In genomic region chr3:194270627-194271458, GRCh38 we compare ENCODE assay signal across 7 cellular contexts.
DNase-seq lines count a peak whose midpoint lies in the region; ATAC-seq, FAIRE-seq and TF ChIP-seq lines count a peak whose summit lies in the region.

No MANE protein-coding gene starts in this region.

- POLR2A ChIA-PET in PC-3 (lab: Charles Lee; ENCODE audit: unreplicated experiment) (no interaction called here), endothelial cell of umbilical vein (lab: Charles Lee) (interaction anchor here (0.6 to 2.4 kb wide), 10 partner anchors 27 to 490 kb away, joined by 3 to 16 read pairs (median 5); partner anchors contain the start of gene HES1)

- H3K36me3 ChIP-seq in PC-3 (ENCODE audit: low read depth, low read length) (no peaks in the 10 kb centered on the region), endothelial cell of umbilical vein (ENCODE audit: control insufficient read depth in 2 of 2, extremely low read depth in 1 of 2, insufficient read depth in 2 of 2, low read length in 2 of 2) (no peaks in the 10 kb centered on the region), tibial nerve (no peaks in the 10 kb centered on the region)

- H4K20me1 ChIP-seq in PC-3 (ENCODE audit: low read length) (no peaks in the 10 kb centered on the region), endothelial cell of umbilical vein (replicated peaks; ENCODE audit: control insufficient read depth, extremely low read depth, insufficient read depth, low read length) (no peaks in the 10 kb centered on the region)

- FAIRE-seq in endothelial cell of umbilical vein (lab: Jason Lieb, UNC) = peak; percentile 98

- H3K4me3 ChIP-seq in PC-3 (ENCODE audit: low read length) = no peak overlapping the region
- H3K4me3 ChIP-seq in endothelial cell of umbilical vein (replicated peaks in 1 of 3; ENCODE audit: insufficient read depth in 1 of 3, low read depth in 1 of 3, low read length in 3 of 3) = no peak overlapping the region
- H3K4me3 ChIP-seq in tibial nerve = no peak overlapping the region

- dilution Hi-C loops in endothelial cell of umbilical vein (cut with MboI; ENCODE audit: extremely low pct_ligation_motif_present, low sequenced_read_pairs) = no loop called here

- TF ChIP-seq CTCF in PC-3 (conservative IDR thresholded peaks at IDR 0.05; ENCODE audit: low read depth, low read length) (no peak), endothelial cell of umbilical vein (IDR thresholded peaks at IDR 0.05; ENCODE audit: extremely low read depth in 1 of 2, insufficient read depth in 1 of 2, low read depth in 1 of 2, low read length in 2 of 2) (no peak), tibial nerve (IDR thresholded peaks at IDR 0.05) (peak in 1 of 5 experiments; percentile 8)

- CTCF ChIA-PET in PC-3 (lab: Charles Lee) = interaction anchor here (0.5 kb wide), 1 partner anchor 42 kb away, joined by 4 read pairs; no protein-coding TSS in a partner anchor
- CTCF ChIA-PET in endothelial cell of umbilical vein (lab: Charles Lee) = interaction anchor here (1.0 to 4.6 kb wide), 23 partner anchors 16 to 503 kb away, joined by 3 to 101 read pairs (median 7); partner anchors contain the start of gene HES1

- H3F3A ChIP-seq in PC-3 (ENCODE audit: low read length, unreplicated experiment) = no peaks in the 10 kb centered on the region

- BruUV-seq in PC-3 (replicated peaks; lab: Mats Ljungman, UMichigan) = no TSS peak
- no TSS peak for BruUV-seq in endothelial cell of umbilical vein (replicated peaks; lab: Mats Ljungman, UMichigan)

- no peaks in the 10 kb centered on the region for H3K9me1 ChIP-seq in endothelial cell of umbilical vein (replicated peaks; ENCODE audit: control insufficient read depth, extremely low read depth, insufficient read depth, low read length)

- H3K4me1 ChIP-seq in PC-3 (ENCODE audit: insufficient read depth, low read length) (peaks cover 2% of the 10 kb centered on the region; the same call in 1 of the 2 replicates), endothelial cell of umbilical vein (ENCODE audit: control insufficient read depth, extremely low read depth, insufficient read depth, low read length) (peaks cover 55% of the 10 kb centered on the region), tibial nerve (peaks cover 0 to 81% (median 32%) of the 10 kb centered on the region in 4 donors)

- H3K27ac ChIP-seq in PC-3 (ENCODE audit: low read length) (no peak overlapping the region), endothelial cell of umbilical vein (ENCODE audit: insufficient read depth, low read depth, low read length) (peak overlapping the region; percentile 85), tibial nerve (peak overlapping the region; percentile 19 to 93 (median 75))

- ATAC-seq in PC-3 (peak; percentile 21; the same call in 1 of the 2 replicates), GM21529 (IDR thresholded peaks at IDR 0.05; ENCODE audit: unreplicated experiment) (no peak), GM18868 (IDR thresholded peaks at IDR 0.05; ENCODE audit: unreplicated experiment) (no peak)

- no peaks in the 10 kb centered on the region for H3K9me3 ChIP-seq in PC-3 (ENCODE audit: low read length)
- no peaks in the 10 kb centered on the region for H3K9me3 ChIP-seq in endothelial cell of umbilical vein (replicated peaks; ENCODE audit: control insufficient read depth, insufficient read depth, low read length)
- H3K9me3 ChIP-seq in tibial nerve = no peaks in the 10 kb centered on the region

- 3 to 23% methylated on average over 8 to 15 of the region's 18 CpGs for WGBS in tibial nerve, 2 donors

- no peaks in the 10 kb centered on the region for H3K9me2 ChIP-seq in PC-3 (replicated peaks; ENCODE audit: low read length)

- H3K27me3 ChIP-seq in PC-3 (ENCODE audit: low read length) = no peaks in the 10 kb centered on the region
- no peaks in the 10 kb centered on the region for H3K27me3 ChIP-seq in endothelial cell of umbilical vein (ENCODE audit: control insufficient read depth in 2 of 2, insufficient read depth in 2 of 2, low read length in 2 of 2)
- no peaks in the 10 kb centered on the region for H3K27me3 ChIP-seq in tibial nerve

- intact Hi-C loops in PC-3 (cut with micrococcal nuclease) = no loop called here
- intact Hi-C loops in endothelial cell of umbilical vein (cut with micrococcal nuclease) = loop anchor here (1.0 to 2.0 kb wide), 6 partner anchors 16 to 490 kb away; no protein-coding TSS in a partner anchor

- DNase-seq in PC-3 (no peak), endothelial cell of umbilical vein (ENCODE audit: low read depth, low spot score) (peak; percentile 87), mesenteric fat pad (ENCODE audit: low spot score) (peak; percentile 93), tibial nerve (ENCODE audit: low spot score in 2 of 2) (peak; percentile 78 to 80), 8988T (no peak)

- H2AFZ ChIP-seq in PC-3 (ENCODE audit: low read length) (no peak overlapping the region), endothelial cell of umbilical vein (ENCODE audit: low read depth, low read length) (peak overlapping the region; percentile 1)

- no peak overlapping the region for H3K9ac ChIP-seq in PC-3 (ENCODE audit: low read length)
- peak overlapping the region; percentile 65 for H3K9ac ChIP-seq in endothelial cell of umbilical vein (replicated peaks; ENCODE audit: extremely low read depth, insufficient read depth, low read length)

- H3K4me2 ChIP-seq in PC-3 (ENCODE audit: low read length) (no peak overlapping the region), endothelial cell of umbilical vein (ENCODE audit: insufficient read depth, low read length) (peak overlapping the region; percentile 18)

- no peaks in the 10 kb centered on the region for H3K79me2 ChIP-seq in PC-3 (ENCODE audit: low read length)
- no peaks in the 10 kb centered on the region for H3K79me2 ChIP-seq in endothelial cell of umbilical vein (ENCODE audit: control insufficient read depth, insufficient read depth, low read length)

- TF ChIP-seq EP300 in tibial nerve (IDR thresholded peaks at IDR 0.05) = peak; percentile 76 to 96

- TF ChIP-seq POLR2A in endothelial cell of umbilical vein (IDR thresholded peaks at IDR 0.05; ENCODE audit: low read depth, low read length) (no peak), tibial nerve (IDR thresholded peaks at IDR 0.05) (no peak)

TF ChIP-seq in endothelial cell of umbilical vein, 7 proteins besides CTCF, POLR2A, EP300 and RAD21:
- TF ChIP-seq FOS (IDR thresholded peaks at IDR 0.05; ENCODE audit: borderline replicate concordance, insufficient read depth, low read length) (peak; percentile 52), MYC (IDR thresholded peaks at IDR 0.05; ENCODE audit: low read depth, low read length) (no peak), JUN (IDR thresholded peaks at IDR 0.05; ENCODE audit: borderline replicate concordance, insufficient read depth, insufficient read length, low read depth) (no peak), POLR2AphosphoS5 (IDR thresholded peaks at IDR 0.05; ENCODE audit: insufficient read depth, low read depth, low read length) (no peak), EZH2 (IDR thresholded peaks at IDR 0.05; ENCODE audit: borderline replicate concordance, low read depth, low read length, severe bottlenecking) (no peak), MAX (IDR thresholded peaks at IDR 0.05; ENCODE audit: insufficient read depth, insufficient read length) (peak; percentile 44), GATA2 (IDR thresholded peaks at IDR 0.05; ENCODE audit: insufficient read depth, insufficient read length, low read depth, low read length) (peak; percentile 44)
TF ChIP-seq in endothelial cell of umbilical vein: peak in this region for 3.

Comparison
In these comparisons a context has a peak if more than half of its experiments do, and no peak if none do; other contexts are left out.
1. DNase-seq: peak in endothelial cell of umbilical vein (single experiment), mesenteric fat pad (single experiment) and tibial nerve (2 of 2); none in PC-3 (single experiment) and 8988T (single experiment).